Comparison of ENCODE assay signal across 9 cellular contexts in the genomic region with DNA sequence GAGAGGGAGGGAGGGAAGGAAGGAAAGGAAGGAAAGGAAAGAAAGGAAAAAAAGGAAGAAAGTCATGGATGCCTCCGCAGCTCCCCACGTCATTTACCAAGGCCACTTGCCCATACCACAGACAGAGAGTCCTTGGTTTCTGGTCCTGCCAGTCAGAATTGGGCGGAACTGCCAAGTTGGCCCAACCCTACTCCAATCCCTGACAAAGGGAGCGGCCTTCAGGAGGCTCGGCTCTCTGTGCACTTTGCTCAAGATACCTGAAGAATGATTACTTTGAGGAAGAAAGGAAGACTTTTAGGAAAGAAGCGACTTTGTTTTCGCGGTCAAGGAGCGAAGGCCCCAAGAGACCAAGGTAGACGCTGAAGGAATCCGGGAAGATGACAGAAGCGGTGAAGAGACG. TPM values are rescaled to one million over a fixed set of nuclear protein-coding genes. Genes with fewer than 3 reads are reported as not detected.
A peak's percentile ranks its signal among the peaks of the same experiment; 100 is the strongest.
DNase-seq lines count a peak whose midpoint lies in the region; ATAC-seq and TF ChIP-seq lines count a peak whose summit lies in the region.
"Had no signal": no experiment of that assay in that cellular context is flagged by ENCODE, and none has a peak within 500 bp of the region (broad histone marks: within the 10 kb centered on the region; RNA-seq: fewer than 3 reads in every experiment).

No MANE protein-coding gene starts in this region.

- H3K27ac ChIP-seq in esophagus squamous epithelium (no peak overlapping the region), upper lobe of right lung (peak overlapping the region; percentile 58)
- H3K27ac ChIP-seq: BLaER1 treated with 17β-estradiol and CSF1 and Interleukin-3, amounts not matched to agents 10 nM and 100 nM had no signal

- TF ChIP-seq CTCF in esophagus squamous epithelium (IDR thresholded peaks at IDR 0.05) (no peak), natural killer cell (IDR thresholded peaks at IDR 0.05) (no peak), upper lobe of right lung (IDR thresholded peaks at IDR 0.05) (no peak)

- H3K4me1 Mint-ChIP-seq in activated naive CD4-positive, alpha-beta T cell treated with anti-CD3 and anti-CD28 coated beads, Interleukin-2, amount 50 U/mL, for 24 hours: peaks cover 12% of the 10 kb centered on the region
- peaks cover 12 to 14% of the 10 kb centered on the region in 2 donors for H3K4me1 Mint-ChIP-seq in natural killer cell

- no peaks in the 10 kb centered on the region for H3K9me3 ChIP-seq in esophagus squamous epithelium
- no peaks in the 10 kb centered on the region for H3K9me3 ChIP-seq in upper lobe of right lung

- TF ChIP-seq POLR2A in esophagus squamous epithelium (IDR thresholded peaks at IDR 0.05): no peak

- no peak for DNase-seq in activated naive CD4-positive, alpha-beta T cell treated with Interleukin-2 at 50 U/mL for 16 hours
- DNase-seq in esophagus squamous epithelium (lab: John Stamatoyannopoulos, UW) (no peak), natural killer cell (no peak), upper lobe of right lung (no peak), COR-L47 (lab: John Stamatoyannopoulos, UW) (no peak), SKM-1 (lab: John Stamatoyannopoulos, UW; ENCODE audit: unreplicated experiment) (no peak)
- no peak for DNase-seq in activated CD4-positive, alpha-beta T cell treated with anti-CD3 and anti-CD28 coated beads, Interleukin-2, amount 50 U/mL, for 4 hours

- intact Hi-C loops in esophagus squamous epithelium (cut with DNase I) (no loop called here), natural killer cell (cut with micrococcal nuclease) (no loop called here), upper lobe of right lung (cut with DNase I) (no loop called here)

- no peaks in the 10 kb centered on the region for H3K36me3 Mint-ChIP-seq in activated naive CD4-positive, alpha-beta T cell treated with anti-CD3 and anti-CD28 coated beads, Interleukin-2, amount 50 U/mL, for 24 hours
- no peaks in the 10 kb centered on the region for H3K36me3 Mint-ChIP-seq in natural killer cell

- ATAC-seq in natural killer cell (peak in 1 of 3 donors; percentile 9), upper lobe of right lung (peak; percentile 70)

- peaks cover 2% of the 10 kb centered on the region for H3K27me3 Mint-ChIP-seq in activated naive CD4-positive, alpha-beta T cell treated with anti-CD3 and anti-CD28 coated beads, Interleukin-2, amount 50 U/mL, for 24 hours
- H3K27me3 Mint-ChIP-seq in natural killer cell (ENCODE audit: low read depth in 2 of 2): peaks cover 26 to 32% of the 10 kb centered on the region in 2 donors

- H3K27ac Mint-ChIP-seq in activated naive CD4-positive, alpha-beta T cell treated with anti-CD3 and anti-CD28 coated beads, Interleukin-2, amount 50 U/mL, for 24 hours: no peak overlapping the region
- peak overlapping the region; percentile 31 to 70 for H3K27ac Mint-ChIP-seq in natural killer cell

- H3K4me1 ChIP-seq in esophagus squamous epithelium (peaks cover 0 to 12% (median 8%) of the 10 kb centered on the region in 3 donors), upper lobe of right lung (peaks cover 9% of the 10 kb centered on the region)
- H3K4me1 ChIP-seq: BLaER1 treated with 17β-estradiol and CSF1 and Interleukin-3, amounts not matched to agents 10 nM and 100 nM had no signal

- H3K9me3 Mint-ChIP-seq in activated naive CD4-positive, alpha-beta T cell treated with anti-CD3 and anti-CD28 coated beads, Interleukin-2, amount 50 U/mL, for 24 hours: no peaks in the 10 kb centered on the region
- no peaks in the 10 kb centered on the region for H3K9me3 Mint-ChIP-seq in natural killer cell

- peak overlapping the region in 3 of 4 donors; percentile 20 to 55 (median 27) for H3K4me3 ChIP-seq in esophagus squamous epithelium
- peak overlapping the region; percentile 39 for H3K4me3 ChIP-seq in upper lobe of right lung
- H3K4me3 ChIP-seq: BLaER1 treated with 17β-estradiol and CSF1 and Interleukin-3, amounts not matched to agents 10 nM and 100 nM had no signal

- no peaks in the 10 kb centered on the region for H3K36me3 ChIP-seq in esophagus squamous epithelium
- H3K36me3 ChIP-seq in upper lobe of right lung: no peaks in the 10 kb centered on the region
- H3K36me3 ChIP-seq: BLaER1 treated with 17β-estradiol and CSF1 and Interleukin-3, amounts not matched to agents 10 nM and 100 nM had no signal

- H3K4me3 Mint-ChIP-seq in activated naive CD4-positive, alpha-beta T cell treated with anti-CD3 and anti-CD28 coated beads, Interleukin-2, amount 50 U/mL, for 24 hours: peak overlapping the region; percentile 33
- H3K4me3 Mint-ChIP-seq in natural killer cell: peak overlapping the region; percentile 45

- H3K27me3 ChIP-seq in esophagus squamous epithelium (peaks cover 0 to 20% (median 0%) of the 10 kb centered on the region in 4 donors), upper lobe of right lung (no peaks in the 10 kb centered on the region)
- H3K27me3 ChIP-seq: BLaER1 treated with 17β-estradiol and CSF1 and Interleukin-3, amounts not matched to agents 10 nM and 100 nM had no signal

- WGBS in esophagus squamous epithelium, 2 donors: 31 to 49% methylated on average over 13 of the region's 13 CpGs

RNA-seq across cellular contexts. Expression of gene FXYD4, which starts 49.1 kb away (rescaled TPM):
- total RNA-seq in esophagus squamous epithelium: not detected
- not detected for total RNA-seq in natural killer cell
- 1.1 TPM for total RNA-seq in upper lobe of right lung

RNA-seq across cellular contexts. Expression of gene RASGEF1A, which starts 55.5 kb away (rescaled TPM):
- total RNA-seq in esophagus squamous epithelium (1 to 10 TPM in 3 of 4 donors, under 1 TPM in 1; 0.83 to 3.1 (median 2.7) TPM), natural killer cell (10 to 100 TPM in 2 of 3 donors, 1 to 10 TPM in 1; 9.3 to 12.9 (median 10.9) TPM), upper lobe of right lung (2.6 TPM)
